27 cellular contexts compared by ENCODE assay signal in the genomic region with DNA sequence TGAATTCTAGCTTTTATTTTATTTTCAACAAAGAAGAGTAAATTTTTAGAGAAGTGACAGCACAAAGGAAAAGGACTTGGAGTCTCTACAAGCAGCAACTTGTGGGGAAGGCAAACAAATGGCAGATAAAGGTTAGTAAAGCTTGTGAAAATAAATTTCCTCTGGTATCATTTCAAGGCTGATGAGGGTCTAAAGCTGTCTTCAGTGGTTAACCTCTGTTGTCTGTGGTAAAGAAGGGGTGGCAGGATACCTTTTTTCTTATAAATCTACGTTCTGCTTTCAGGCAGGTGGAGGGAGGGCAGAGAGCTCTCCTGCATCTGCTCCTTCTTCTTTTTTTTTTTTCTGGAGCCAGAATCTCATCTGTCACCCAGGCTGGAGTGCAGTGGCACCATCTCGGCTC.
"Had no signal": no experiment of that assay in that cellular context is flagged by ENCODE, and none has a peak within 500 bp of the region (broad histone marks: within the 10 kb centered on the region; RNA-seq: fewer than 3 reads in every experiment).

No MANE protein-coding gene starts in this region.

- H3K4me1 Mint-ChIP-seq: activated CD4-positive, alpha-beta T cell treated with anti-CD3 and anti-CD28 coated beads, Interleukin-2, amount 10 ng/mL, durations not matched to agents 24 days and 14 days; activated naive CD4-positive, alpha-beta T cell treated with anti-CD3 and anti-CD28 coated beads, Interleukin-2, amount 10 ng/mL, durations not matched to agents 7 days and 5 days; activated naive CD8-positive, alpha-beta T cell treated with anti-CD3 and anti-CD28 coated beads, Interleukin-2, amount 50 U/mL, for 24 hours; brain had no signal

- H3K4me3 ChIP-seq: PC-9 had no signal

- H3K4me3 Mint-ChIP-seq: activated CD4-positive, alpha-beta T cell treated with anti-CD3 and anti-CD28 coated beads, Interleukin-2, amount 10 ng/mL, durations not matched to agents 24 days and 14 days; activated CD8-positive, alpha-beta T cell treated with anti-CD3 and anti-CD28 coated beads for 36 hours; activated naive CD4-positive, alpha-beta T cell treated with anti-CD3 and anti-CD28 coated beads, Interleukin-2, amount 10 ng/mL, durations not matched to agents 7 days and 5 days; activated naive CD8-positive, alpha-beta T cell; activated naive CD8-positive, alpha-beta T cell treated with anti-CD3 and anti-CD28 coated beads, Interleukin-2, amount 50 U/mL, for 24 hours; activated T-cell treated with anti-CD3 and anti-CD28 coated beads, Interleukin-2, amount 50 U/mL, for 4 hours; brain had no signal

- H3K9me3 Mint-ChIP-seq: activated CD4-positive, alpha-beta T cell treated with anti-CD3 and anti-CD28 coated beads, Interleukin-2, amount 10 ng/mL, durations not matched to agents 24 days and 14 days; activated CD8-positive, alpha-beta T cell treated with anti-CD3 and anti-CD28 coated beads for 36 hours; activated naive CD4-positive, alpha-beta T cell treated with anti-CD3 and anti-CD28 coated beads, Interleukin-2, amount 10 ng/mL, durations not matched to agents 7 days and 5 days; activated T-cell treated with anti-CD3 and anti-CD28 coated beads, Interleukin-2, amount 50 U/mL, for 4 hours had no signal

- H3K4me2 ChIP-seq: PC-9 had no signal

- H3K27ac ChIP-seq: PC-9, RWPE1 had no signal

- H3K27me3 Mint-ChIP-seq: activated CD4-positive, alpha-beta T cell treated with anti-CD3 and anti-CD28 coated beads, Interleukin-2, amount 10 ng/mL, durations not matched to agents 24 days and 14 days; activated CD8-positive, alpha-beta T cell treated with anti-CD3 and anti-CD28 coated beads for 36 hours; activated naive CD4-positive, alpha-beta T cell treated with anti-CD3 and anti-CD28 coated beads, Interleukin-2, amount 10 ng/mL, durations not matched to agents 7 days and 5 days; activated naive CD8-positive, alpha-beta T cell; activated naive CD8-positive, alpha-beta T cell treated with anti-CD3 and anti-CD28 coated beads, Interleukin-2, amount 50 U/mL, for 24 hours had no signal

- H3K27ac Mint-ChIP-seq: activated CD4-positive, alpha-beta T cell treated with anti-CD3 and anti-CD28 coated beads, Interleukin-2, amount 10 ng/mL, durations not matched to agents 24 days and 14 days; activated CD8-positive, alpha-beta T cell treated with anti-CD3 and anti-CD28 coated beads for 36 hours; activated naive CD4-positive, alpha-beta T cell treated with anti-CD3 and anti-CD28 coated beads, Interleukin-2, amount 10 ng/mL, durations not matched to agents 7 days and 5 days; activated naive CD8-positive, alpha-beta T cell; activated naive CD8-positive, alpha-beta T cell treated with anti-CD3 and anti-CD28 coated beads, Interleukin-2, amount 50 U/mL, for 24 hours; brain had no signal

- ATAC-seq: activated CD8-positive, alpha-beta T cell treated with anti-CD3 and anti-CD28 coated beads for 36 hours; activated naive CD8-positive, alpha-beta T cell treated with anti-CD3 and anti-CD28 coated beads, Interleukin-2, amount 50 U/mL, for 24 hours; activated T-cell treated with anti-CD3 and anti-CD28 coated beads, Interleukin-2, amount 50 U/mL, for 4 hours; Right ventricle myocardium inferior had no signal

- H2AFZ ChIP-seq: PC-9 had no signal

- H3K36me3 Mint-ChIP-seq: activated naive CD4-positive, alpha-beta T cell treated with anti-CD3 and anti-CD28 coated beads, Interleukin-2, amount 10 ng/mL, durations not matched to agents 7 days and 5 days had no signal

- DNase-seq: activated CD4-positive, alpha-beta T cell treated with anti-CD3 and anti-CD28 coated beads, Interleukin-2, amount 10 ng/mL, durations not matched to agents 24 days and 14 days; activated CD4-positive, alpha-beta T cell treated with anti-CD3 and anti-CD28 coated beads, Interleukin-2, amount 50 U/mL, for 4 hours; activated CD8-positive, alpha-beta T cell treated with anti-CD3 and anti-CD28 coated beads for 36 hours; activated effector memory CD4-positive, alpha-beta T cell treated with Interleukin-2 at 50 U/mL for 16 hours; activated naive CD4-positive, alpha-beta T cell treated with anti-CD3 and anti-CD28 coated beads, Interleukin-2, amount 10 ng/mL, durations not matched to agents 7 days and 5 days; activated naive CD8-positive, alpha-beta T cell treated with anti-CD3 and anti-CD28 coated beads, Interleukin-2, amount 50 U/mL, for 24 hours; activated T-cell treated with anti-CD3 and anti-CD28 coated beads, Interleukin-2, amount 50 U/mL, for 4 hours; anterior cingulate cortex; caudate nucleus; cerebellar nuclear complex; NCI-H1105; NCI-H1417 treated with DMSO at 0.1 percent for 48 hours; NCI-H187 treated with DMSO at 0.1 percent for 48 hours; NCI-H2081 treated with DMSO at 0.1 percent for 48 hours; NCI-H510A; NCI-H526; NCI-H748 treated with DMSO at 0.1 percent for 48 hours; NK-92 treated with Interleukin-12 subunit alpha and Interleukin-12 subunit beta, amount 100 ng/mL, for 24 hours; PC-9; SIG-M5; SW 1271; T-helper 1 cell; T1000 had no signal
